Comparison of ENCODE assay signal across 1 cellular context in the genomic region with DNA sequence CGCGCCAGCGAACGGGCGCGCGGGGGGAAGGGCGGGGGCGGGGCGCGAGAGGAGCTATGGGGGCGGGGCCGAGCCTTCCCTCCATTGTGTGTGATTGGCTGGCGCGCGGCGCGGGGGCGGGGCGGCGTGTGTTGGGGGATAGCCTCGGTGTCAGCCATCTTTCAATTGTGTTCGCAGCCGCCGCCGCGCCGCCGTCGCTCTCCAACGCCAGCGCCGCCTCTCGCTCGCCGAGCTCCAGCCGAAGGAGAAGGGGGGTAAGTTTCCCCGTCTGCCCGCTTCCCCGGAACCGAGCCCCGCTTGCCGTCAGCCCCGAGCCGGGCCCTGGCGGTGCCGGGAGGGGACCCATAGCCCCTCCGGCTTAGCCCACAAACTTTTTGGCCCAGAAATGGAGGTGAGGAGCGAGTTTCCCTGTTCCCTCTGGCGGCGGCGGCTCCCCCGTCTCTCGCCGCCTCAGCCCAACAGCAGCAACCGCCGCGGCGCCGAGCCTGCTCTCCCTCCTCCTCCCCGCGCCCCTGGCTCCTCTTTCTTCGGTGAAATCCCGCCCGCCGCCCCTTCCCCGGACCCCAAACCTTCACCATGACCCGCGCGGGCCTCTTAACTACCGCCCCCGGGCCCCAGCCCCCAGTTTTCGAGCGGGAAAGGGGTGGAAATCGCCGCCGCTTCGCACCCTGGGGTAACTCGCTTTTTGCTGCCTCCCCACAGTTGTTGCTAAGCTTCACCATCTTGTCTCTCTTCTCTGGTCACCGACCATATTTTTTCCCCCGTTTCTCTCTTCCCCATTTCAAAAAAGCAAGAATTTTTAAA.
TF ChIP-seq lines count a peak whose summit lies in the region.

A gene (plus strand): TSS at position 159 of the 804 bp plus-strand sequence. CDS start 1,636 bp downstream, outside the sequence.

TF ChIP-seq in K562, 482 proteins besides CTCF, POLR2A, EP300 and RAD21 (continued from another document and continues in another):
- TF ChIP-seq, protein P1, sequence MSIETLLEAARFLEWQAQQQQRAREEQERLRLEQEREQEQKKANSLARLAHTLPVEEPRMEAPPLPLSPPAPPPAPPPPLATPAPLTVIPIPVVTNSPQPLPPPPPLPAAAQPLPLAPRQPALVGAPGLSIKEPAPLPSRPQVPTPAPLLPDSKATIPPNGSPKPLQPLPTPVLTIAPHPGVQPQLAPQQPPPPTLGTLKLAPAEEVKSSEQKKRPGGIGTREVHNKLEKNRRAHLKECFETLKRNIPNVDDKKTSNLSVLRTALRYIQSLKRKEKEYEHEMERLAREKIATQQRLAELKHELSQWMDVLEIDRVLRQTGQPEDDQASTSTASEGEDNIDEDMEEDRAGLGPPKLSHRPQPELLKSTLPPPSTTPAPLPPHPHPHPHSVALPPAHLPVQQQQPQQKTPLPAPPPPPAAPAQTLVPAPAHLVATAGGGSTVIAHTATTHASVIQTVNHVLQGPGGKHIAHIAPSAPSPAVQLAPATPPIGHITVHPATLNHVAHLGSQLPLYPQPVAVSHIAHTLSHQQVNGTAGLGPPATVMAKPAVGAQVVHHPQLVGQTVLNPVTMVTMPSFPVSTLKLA (conservative IDR thresholded peaks at IDR 0.05), result peak; percentile 56 to 61; a peak in 2 of 4 replicates
- peak; percentile 97 for TF ChIP-seq POLR2H (tag; IDR thresholded peaks at IDR 0.05; ENCODE audit: low read depth)
- peak; percentile 50; the same call in 1 of the 2 replicates for TF ChIP-seq DMBX1 (CRISPR knock-in tag; IDR thresholded peaks at IDR 0.05; ENCODE audit: borderline replicate concordance)
- TF ChIP-seq ZFPM2 (CRISPR knock-in tag; IDR thresholded peaks at IDR 0.05), result 0 out of 2 replicates have a peak, but pooled peaks have one; percentile 27
- no peak for TF ChIP-seq ZNF79 (CRISPR knock-in tag; IDR thresholded peaks at IDR 0.05; ENCODE audit: low read depth)
- TF ChIP-seq DDX20 (tag; IDR thresholded peaks at IDR 0.05; ENCODE audit: low read depth), result no peak
- TF ChIP-seq, protein P2, sequence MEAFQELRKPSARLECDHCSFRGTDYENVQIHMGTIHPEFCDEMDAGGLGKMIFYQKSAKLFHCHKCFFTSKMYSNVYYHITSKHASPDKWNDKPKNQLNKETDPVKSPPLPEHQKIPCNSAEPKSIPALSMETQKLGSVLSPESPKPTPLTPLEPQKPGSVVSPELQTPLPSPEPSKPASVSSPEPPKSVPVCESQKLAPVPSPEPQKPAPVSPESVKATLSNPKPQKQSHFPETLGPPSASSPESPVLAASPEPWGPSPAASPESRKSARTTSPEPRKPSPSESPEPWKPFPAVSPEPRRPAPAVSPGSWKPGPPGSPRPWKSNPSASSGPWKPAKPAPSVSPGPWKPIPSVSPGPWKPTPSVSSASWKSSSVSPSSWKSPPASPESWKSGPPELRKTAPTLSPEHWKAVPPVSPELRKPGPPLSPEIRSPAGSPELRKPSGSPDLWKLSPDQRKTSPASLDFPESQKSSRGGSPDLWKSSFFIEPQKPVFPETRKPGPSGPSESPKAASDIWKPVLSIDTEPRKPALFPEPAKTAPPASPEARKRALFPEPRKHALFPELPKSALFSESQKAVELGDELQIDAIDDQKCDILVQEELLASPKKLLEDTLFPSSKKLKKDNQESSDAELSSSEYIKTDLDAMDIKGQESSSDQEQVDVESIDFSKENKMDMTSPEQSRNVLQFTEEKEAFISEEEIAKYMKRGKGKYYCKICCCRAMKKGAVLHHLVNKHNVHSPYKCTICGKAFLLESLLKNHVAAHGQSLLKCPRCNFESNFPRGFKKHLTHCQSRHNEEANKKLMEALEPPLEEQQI (IDR thresholded peaks at IDR 0.05), result 0 out of 2 replicates have a peak, but pooled peaks have one; percentile 11
- TF ChIP-seq PHB (CRISPR knock-in tag; IDR thresholded peaks at IDR 0.05), result 0 out of 2 replicates have a peak, but pooled peaks have one; percentile 60
- peak; percentile 40; the same call in 1 of the 2 replicates for TF ChIP-seq FOXJ2 (tag; IDR thresholded peaks at IDR 0.05)
- TF ChIP-seq BCL6 (CRISPR knock-in tag; IDR thresholded peaks at IDR 0.05), result no peak
- 0 out of 2 replicates have a peak, but pooled peaks have one; percentile 30 for TF ChIP-seq ZNF232 (CRISPR knock-in tag; IDR thresholded peaks at IDR 0.05)
- TF ChIP-seq IRF2 (CRISPR knock-in tag; IDR thresholded peaks at IDR 0.05), result no peak
- TF ChIP-seq, protein P3, sequence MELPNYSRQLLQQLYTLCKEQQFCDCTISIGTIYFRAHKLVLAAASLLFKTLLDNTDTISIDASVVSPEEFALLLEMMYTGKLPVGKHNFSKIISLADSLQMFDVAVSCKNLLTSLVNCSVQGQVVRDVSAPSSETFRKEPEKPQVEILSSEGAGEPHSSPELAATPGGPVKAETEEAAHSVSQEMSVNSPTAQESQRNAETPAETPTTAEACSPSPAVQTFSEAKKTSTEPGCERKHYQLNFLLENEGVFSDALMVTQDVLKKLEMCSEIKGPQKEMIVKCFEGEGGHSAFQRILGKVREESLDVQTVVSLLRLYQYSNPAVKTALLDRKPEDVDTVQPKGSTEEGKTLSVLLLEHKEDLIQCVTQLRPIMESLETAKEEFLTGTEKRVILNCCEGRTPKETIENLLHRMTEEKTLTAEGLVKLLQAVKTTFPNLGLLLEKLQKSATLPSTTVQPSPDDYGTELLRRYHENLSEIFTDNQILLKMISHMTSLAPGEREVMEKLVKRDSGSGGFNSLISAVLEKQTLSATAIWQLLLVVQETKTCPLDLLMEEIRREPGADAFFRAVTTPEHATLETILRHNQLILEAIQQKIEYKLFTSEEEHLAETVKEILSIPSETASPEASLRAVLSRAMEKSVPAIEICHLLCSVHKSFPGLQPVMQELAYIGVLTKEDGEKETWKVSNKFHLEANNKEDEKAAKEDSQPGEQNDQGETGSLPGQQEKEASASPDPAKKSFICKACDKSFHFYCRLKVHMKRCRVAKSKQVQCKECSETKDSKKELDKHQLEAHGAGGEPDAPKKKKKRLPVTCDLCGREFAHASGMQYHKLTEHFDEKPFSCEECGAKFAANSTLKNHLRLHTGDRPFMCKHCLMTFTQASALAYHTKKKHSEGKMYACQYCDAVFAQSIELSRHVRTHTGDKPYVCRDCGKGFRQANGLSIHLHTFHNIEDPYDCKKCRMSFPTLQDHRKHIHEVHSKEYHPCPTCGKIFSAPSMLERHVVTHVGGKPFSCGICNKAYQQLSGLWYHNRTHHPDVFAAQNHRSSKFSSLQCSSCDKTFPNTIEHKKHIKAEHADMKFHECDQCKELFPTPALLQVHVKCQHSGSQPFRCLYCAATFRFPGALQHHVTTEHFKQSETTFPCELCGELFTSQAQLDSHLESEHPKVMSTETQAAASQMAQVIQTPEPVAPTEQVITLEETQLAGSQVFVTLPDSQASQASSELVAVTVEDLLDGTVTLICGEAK (IDR thresholded peaks at IDR 0.05), result no peak
- TF ChIP-seq, protein P3 (CRISPR knock-in tag; IDR thresholded peaks at IDR 0.05), result no peak
- TF ChIP-seq, protein P4, sequence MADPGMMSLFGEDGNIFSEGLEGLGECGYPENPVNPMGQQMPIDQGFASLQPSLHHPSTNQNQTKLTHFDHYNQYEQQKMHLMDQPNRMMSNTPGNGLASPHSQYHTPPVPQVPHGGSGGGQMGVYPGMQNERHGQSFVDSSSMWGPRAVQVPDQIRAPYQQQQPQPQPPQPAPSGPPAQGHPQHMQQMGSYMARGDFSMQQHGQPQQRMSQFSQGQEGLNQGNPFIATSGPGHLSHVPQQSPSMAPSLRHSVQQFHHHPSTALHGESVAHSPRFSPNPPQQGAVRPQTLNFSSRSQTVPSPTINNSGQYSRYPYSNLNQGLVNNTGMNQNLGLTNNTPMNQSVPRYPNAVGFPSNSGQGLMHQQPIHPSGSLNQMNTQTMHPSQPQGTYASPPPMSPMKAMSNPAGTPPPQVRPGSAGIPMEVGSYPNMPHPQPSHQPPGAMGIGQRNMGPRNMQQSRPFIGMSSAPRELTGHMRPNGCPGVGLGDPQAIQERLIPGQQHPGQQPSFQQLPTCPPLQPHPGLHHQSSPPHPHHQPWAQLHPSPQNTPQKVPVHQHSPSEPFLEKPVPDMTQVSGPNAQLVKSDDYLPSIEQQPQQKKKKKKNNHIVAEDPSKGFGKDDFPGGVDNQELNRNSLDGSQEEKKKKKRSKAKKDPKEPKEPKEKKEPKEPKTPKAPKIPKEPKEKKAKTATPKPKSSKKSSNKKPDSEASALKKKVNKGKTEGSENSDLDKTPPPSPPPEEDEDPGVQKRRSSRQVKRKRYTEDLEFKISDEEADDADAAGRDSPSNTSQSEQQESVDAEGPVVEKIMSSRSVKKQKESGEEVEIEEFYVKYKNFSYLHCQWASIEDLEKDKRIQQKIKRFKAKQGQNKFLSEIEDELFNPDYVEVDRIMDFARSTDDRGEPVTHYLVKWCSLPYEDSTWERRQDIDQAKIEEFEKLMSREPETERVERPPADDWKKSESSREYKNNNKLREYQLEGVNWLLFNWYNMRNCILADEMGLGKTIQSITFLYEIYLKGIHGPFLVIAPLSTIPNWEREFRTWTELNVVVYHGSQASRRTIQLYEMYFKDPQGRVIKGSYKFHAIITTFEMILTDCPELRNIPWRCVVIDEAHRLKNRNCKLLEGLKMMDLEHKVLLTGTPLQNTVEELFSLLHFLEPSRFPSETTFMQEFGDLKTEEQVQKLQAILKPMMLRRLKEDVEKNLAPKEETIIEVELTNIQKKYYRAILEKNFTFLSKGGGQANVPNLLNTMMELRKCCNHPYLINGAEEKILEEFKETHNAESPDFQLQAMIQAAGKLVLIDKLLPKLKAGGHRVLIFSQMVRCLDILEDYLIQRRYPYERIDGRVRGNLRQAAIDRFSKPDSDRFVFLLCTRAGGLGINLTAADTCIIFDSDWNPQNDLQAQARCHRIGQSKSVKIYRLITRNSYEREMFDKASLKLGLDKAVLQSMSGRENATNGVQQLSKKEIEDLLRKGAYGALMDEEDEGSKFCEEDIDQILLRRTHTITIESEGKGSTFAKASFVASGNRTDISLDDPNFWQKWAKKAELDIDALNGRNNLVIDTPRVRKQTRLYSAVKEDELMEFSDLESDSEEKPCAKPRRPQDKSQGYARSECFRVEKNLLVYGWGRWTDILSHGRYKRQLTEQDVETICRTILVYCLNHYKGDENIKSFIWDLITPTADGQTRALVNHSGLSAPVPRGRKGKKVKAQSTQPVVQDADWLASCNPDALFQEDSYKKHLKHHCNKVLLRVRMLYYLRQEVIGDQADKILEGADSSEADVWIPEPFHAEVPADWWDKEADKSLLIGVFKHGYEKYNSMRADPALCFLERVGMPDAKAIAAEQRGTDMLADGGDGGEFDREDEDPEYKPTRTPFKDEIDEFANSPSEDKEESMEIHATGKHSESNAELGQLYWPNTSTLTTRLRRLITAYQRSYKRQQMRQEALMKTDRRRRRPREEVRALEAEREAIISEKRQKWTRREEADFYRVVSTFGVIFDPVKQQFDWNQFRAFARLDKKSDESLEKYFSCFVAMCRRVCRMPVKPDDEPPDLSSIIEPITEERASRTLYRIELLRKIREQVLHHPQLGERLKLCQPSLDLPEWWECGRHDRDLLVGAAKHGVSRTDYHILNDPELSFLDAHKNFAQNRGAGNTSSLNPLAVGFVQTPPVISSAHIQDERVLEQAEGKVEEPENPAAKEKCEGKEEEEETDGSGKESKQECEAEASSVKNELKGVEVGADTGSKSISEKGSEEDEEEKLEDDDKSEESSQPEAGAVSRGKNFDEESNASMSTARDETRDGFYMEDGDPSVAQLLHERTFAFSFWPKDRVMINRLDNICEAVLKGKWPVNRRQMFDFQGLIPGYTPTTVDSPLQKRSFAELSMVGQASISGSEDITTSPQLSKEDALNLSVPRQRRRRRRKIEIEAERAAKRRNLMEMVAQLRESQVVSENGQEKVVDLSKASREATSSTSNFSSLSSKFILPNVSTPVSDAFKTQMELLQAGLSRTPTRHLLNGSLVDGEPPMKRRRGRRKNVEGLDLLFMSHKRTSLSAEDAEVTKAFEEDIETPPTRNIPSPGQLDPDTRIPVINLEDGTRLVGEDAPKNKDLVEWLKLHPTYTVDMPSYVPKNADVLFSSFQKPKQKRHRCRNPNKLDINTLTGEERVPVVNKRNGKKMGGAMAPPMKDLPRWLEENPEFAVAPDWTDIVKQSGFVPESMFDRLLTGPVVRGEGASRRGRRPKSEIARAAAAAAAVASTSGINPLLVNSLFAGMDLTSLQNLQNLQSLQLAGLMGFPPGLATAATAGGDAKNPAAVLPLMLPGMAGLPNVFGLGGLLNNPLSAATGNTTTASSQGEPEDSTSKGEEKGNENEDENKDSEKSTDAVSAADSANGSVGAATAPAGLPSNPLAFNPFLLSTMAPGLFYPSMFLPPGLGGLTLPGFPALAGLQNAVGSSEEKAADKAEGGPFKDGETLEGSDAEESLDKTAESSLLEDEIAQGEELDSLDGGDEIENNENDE (IDR thresholded peaks at IDR 0.05; ENCODE audit: low read depth, low read length), result no peak
- peak; percentile 70; the same call in 1 of the 2 replicates for TF ChIP-seq ZBED1 (IDR thresholded peaks at IDR 0.05)
- TF ChIP-seq ZEB2 (IDR thresholded peaks at IDR 0.05), result peak; percentile 29; the same call in 1 of the 2 replicates
- TF ChIP-seq, protein P5, sequence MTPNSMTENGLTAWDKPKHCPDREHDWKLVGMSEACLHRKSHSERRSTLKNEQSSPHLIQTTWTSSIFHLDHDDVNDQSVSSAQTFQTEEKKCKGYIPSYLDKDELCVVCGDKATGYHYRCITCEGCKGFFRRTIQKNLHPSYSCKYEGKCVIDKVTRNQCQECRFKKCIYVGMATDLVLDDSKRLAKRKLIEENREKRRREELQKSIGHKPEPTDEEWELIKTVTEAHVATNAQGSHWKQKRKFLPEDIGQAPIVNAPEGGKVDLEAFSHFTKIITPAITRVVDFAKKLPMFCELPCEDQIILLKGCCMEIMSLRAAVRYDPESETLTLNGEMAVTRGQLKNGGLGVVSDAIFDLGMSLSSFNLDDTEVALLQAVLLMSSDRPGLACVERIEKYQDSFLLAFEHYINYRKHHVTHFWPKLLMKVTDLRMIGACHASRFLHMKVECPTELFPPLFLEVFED (CRISPR knock-in tag; conservative IDR thresholded peaks at IDR 0.05), result 0 out of 2 replicates have a peak, but pooled peaks have one; percentile 9
- TF ChIP-seq NR2C1 (IDR thresholded peaks at IDR 0.05), result no peak
- no peak for TF ChIP-seq NR2C1 (tag; IDR thresholded peaks at IDR 0.05)
